ENCODE assay signal across 22 cellular contexts in the genomic region with DNA sequence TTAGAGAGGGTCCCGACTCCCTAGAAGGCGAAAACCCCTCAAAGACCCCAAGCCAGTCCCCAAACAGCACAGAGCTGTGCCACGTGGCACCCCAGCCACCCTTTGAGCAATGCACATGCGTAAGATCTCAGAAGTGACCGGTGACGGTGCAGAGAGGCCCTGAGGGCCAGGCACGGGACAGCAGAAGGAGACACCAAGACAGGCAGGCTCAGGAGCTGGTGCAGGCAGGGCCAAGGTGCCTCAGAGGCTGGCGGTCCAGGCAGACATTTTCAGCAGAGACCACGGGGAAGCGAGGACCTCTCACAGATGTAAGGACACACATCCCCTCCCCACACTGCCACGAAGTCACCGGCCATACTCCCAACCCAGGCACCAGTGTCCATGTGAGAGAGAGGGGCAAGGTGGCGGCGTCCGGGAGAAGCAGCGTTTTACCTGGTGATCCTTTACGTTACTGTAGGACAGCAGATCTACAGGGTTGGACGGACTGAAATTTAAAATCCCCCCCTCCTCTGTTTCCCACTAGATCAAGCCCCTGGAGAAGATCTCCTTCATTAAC. TPM values are rescaled to one million over a fixed set of nuclear protein-coding genes. Genes with fewer than 3 reads are reported as not detected.
DNase-seq lines count a peak whose midpoint lies in the region; ATAC-seq and TF ChIP-seq lines count a peak whose summit lies in the region.
"Had no signal": no experiment of that assay in that cellular context is flagged by ENCODE, and none has a peak within 500 bp of the region (broad histone marks: within the 10 kb centered on the region; RNA-seq: fewer than 3 reads in every experiment).

No MANE protein-coding gene starts in this region.

- H4K8ac ChIP-seq in mesendoderm (ENCODE audit: low read depth, low read length) = no peak overlapping the region

- no peak for TF ChIP-seq POLR2A in HCT116 (IDR thresholded peaks at IDR 0.05; ENCODE audit: borderline replicate concordance, extremely low read depth, insufficient read depth, insufficient read length)
- no peak for TF ChIP-seq POLR2A in suprapubic skin (IDR thresholded peaks at IDR 0.05)

- TF ChIP-seq RAD21 in HCT116 (IDR thresholded peaks at IDR 0.05; ENCODE audit: low read depth) = no peak

- H3K9me3 ChIP-seq in HCT116 (ENCODE audit: control insufficient read depth in 1 of 2, insufficient read depth in 1 of 2, low read depth in 1 of 2, low read length in 2 of 2) (no peaks in the 10 kb centered on the region), ascending aorta (no peaks in the 10 kb centered on the region), suprapubic skin (no peaks in the 10 kb centered on the region)
- H3K9me3 ChIP-seq: A549, MG63, SJCRH30 had no signal

- ATAC-seq in HCT116 = no peak
- ATAC-seq in GM21526 (IDR thresholded peaks at IDR 0.05; ENCODE audit: low FRiP score, unreplicated experiment) = no peak
- ATAC-seq: A549, PC-3 had no signal

- TF ChIP-seq CTCF in HCT116 (IDR thresholded peaks at IDR 0.05 in 2 of 3, conservative IDR thresholded peaks at IDR 0.05 in 1 of 3; ENCODE audit: borderline replicate concordance in 1 of 3, insufficient read depth in 1 of 3, low read depth in 2 of 3, low read length in 2 of 3) (no peak), ascending aorta (IDR thresholded peaks at IDR 0.05) (no peak), suprapubic skin (IDR thresholded peaks at IDR 0.05) (no peak)

- H3K36me3 ChIP-seq in HCT116 (ENCODE audit: control insufficient read depth in 1 of 2, insufficient read depth in 2 of 2, low read length in 2 of 2) (no peaks in the 10 kb centered on the region), ascending aorta (no peaks in the 10 kb centered on the region), mesendoderm (ENCODE audit: control insufficient read depth, insufficient read depth, low read length) (no peaks in the 10 kb centered on the region), suprapubic skin (no peaks in the 10 kb centered on the region)
- H3K36me3 ChIP-seq: MG63, SJCRH30 had no signal

- H3K4me2 ChIP-seq in HCT116 (ENCODE audit: low read length) (peak overlapping the region; percentile 80), mesendoderm (ENCODE audit: low read length) (no peak overlapping the region)
- H3K4me2 ChIP-seq: A549 had no signal

- no peak for TF ChIP-seq EP300 in suprapubic skin (IDR thresholded peaks at IDR 0.05)

- no peak overlapping the region for H2BK15ac ChIP-seq in mesendoderm (replicated peaks; ENCODE audit: low read depth)

- RAD21 ChIA-PET in HCT116 (lab: Charles Lee; ENCODE audit: low non-redundant PET in 1 of 2, low total read pairs in 2 of 2, uncharacterized antibody in 2 of 2, unreplicated experiment in 2 of 2) = no interaction called here

- H4K20me1 ChIP-seq in HCT116 (ENCODE audit: insufficient read depth) = no peaks in the 10 kb centered on the region

- H3K23ac ChIP-seq in mesendoderm (ENCODE audit: low read length) = peak overlapping the region; percentile 67

- H3K79me2 ChIP-seq in HCT116 (ENCODE audit: insufficient read depth, low read length) (peaks cover 16% of the 10 kb centered on the region), mesendoderm (ENCODE audit: control insufficient read depth, insufficient read depth, low read length) (peaks cover 22% of the 10 kb centered on the region)

- H3K56ac ChIP-seq in mesendoderm (ENCODE audit: low read length) = peak overlapping the region; percentile 97

- H2AFZ ChIP-seq in HCT116 (ENCODE audit: low read depth, low read length, poor library complexity, severe bottlenecking) = no peak overlapping the region

- no CpG with 5 or more reads among the region's 18 CpGs for WGBS in mesendoderm (ENCODE audit: extremely low coverage, insufficient coverage, low lambda C conversion rate)
- WGBS in suprapubic skin = 86% methylated on average over 15 of the region's 18 CpGs

- POLR2A ChIA-PET in HCT116 (lab: Charles Lee) = interaction anchor here (0.8 to 1.1 kb wide), 3 partner anchors 8 to 85 kb away, joined by 3 to 4 read pairs (median 3); no protein-coding TSS in a partner anchor

- H2BK120ac ChIP-seq in mesendoderm (ENCODE audit: low read depth, low read length) = peak overlapping the region; percentile 7

- H3K27me3 ChIP-seq in HCT116 (ENCODE audit: insufficient read depth, low read length) (no peaks in the 10 kb centered on the region), ascending aorta (no peaks in the 10 kb centered on the region), mesendoderm (ENCODE audit: insufficient read depth, low read length, poor library complexity) (no peaks in the 10 kb centered on the region), suprapubic skin (no peaks in the 10 kb centered on the region)
- H3K27me3 ChIP-seq: MG63, SJCRH30 had no signal

- no peaks in the 10 kb centered on the region for H3K9me2 ChIP-seq in HCT116 (ENCODE audit: insufficient read depth)

- H3K79me1 ChIP-seq in mesendoderm (ENCODE audit: low read length) = peaks cover 3% of the 10 kb centered on the region

- H3K9ac ChIP-seq in HCT116 (ENCODE audit: low read length) (peak overlapping the region; percentile 69; the same call in 1 of the 2 replicates), mesendoderm (ENCODE audit: low read length) (peak overlapping the region; percentile 43)

- H3K27ac ChIP-seq in HCT116 (ENCODE audit: low read depth, low read length) = peak overlapping the region; percentile 98
- H3K27ac ChIP-seq in ascending aorta = peak overlapping the region; percentile 79 to 90
- H3K27ac ChIP-seq in mesendoderm (ENCODE audit: low read depth, low read length) = no peak overlapping the region
- H3K27ac ChIP-seq in suprapubic skin = no peak overlapping the region
- no peak overlapping the region for H3K27ac ChIP-seq in caudate nucleus (ENCODE audit: low read depth, low read length)
- H3K27ac ChIP-seq: SJCRH30 had no signal

- H3K4me1 ChIP-seq in HCT116 (ENCODE audit: control insufficient read depth in 1 of 2, insufficient read depth in 2 of 2, low read length in 2 of 2) = peaks cover 13 to 33% of the 10 kb centered on the region in 2 experiments; a peak in 3 of 4 replicates
- H3K4me1 ChIP-seq in ascending aorta = peaks cover 15 to 38% of the 10 kb centered on the region in 2 donors
- peaks cover 23% of the 10 kb centered on the region for H3K4me1 ChIP-seq in mesendoderm (ENCODE audit: control insufficient read depth, low read depth, low read length)
- peaks cover 29% of the 10 kb centered on the region for H3K4me1 ChIP-seq in suprapubic skin

- H3K18ac ChIP-seq in mesendoderm (ENCODE audit: low read length) = peak overlapping the region; percentile 87

- H3K4ac ChIP-seq in mesendoderm (ENCODE audit: low read depth, low read length) = peak overlapping the region; percentile 96

- intact Hi-C loops in HCT116 (cut with micrococcal nuclease) (no loop called here), ascending aorta (cut with DNase I) (loop anchor here (5.0 kb wide), 1 partner anchor 40 kb away; no protein-coding TSS in a partner anchor)

- peak overlapping the region; percentile 68 to 85; a peak in 3 of 4 replicates for H3K4me3 ChIP-seq in HCT116 (replicated peaks in 1 of 2; ENCODE audit: low read depth in 1 of 2, low read length in 2 of 2)
- H3K4me3 ChIP-seq in ascending aorta = no peak overlapping the region
- no peak overlapping the region for H3K4me3 ChIP-seq in mesendoderm (ENCODE audit: low read length)
- H3K4me3 ChIP-seq in suprapubic skin = no peak overlapping the region
- H3K4me3 ChIP-seq: A549, MG63, SJCRH30 had no signal

- DNase-seq in HCT116 (ENCODE audit: low read depth, low spot score) (no peak), ascending aorta (ENCODE audit: low spot score in 2 of 2) (no peak), mesendoderm (no peak), suprapubic skin (ENCODE audit: low spot score in 2 of 2) (peak; percentile 58 to 73), caudate nucleus (lab: John Stamatoyannopoulos, UW) (no peak), NCI-H1694 (lab: John Stamatoyannopoulos, UW) (no peak)
- no peak for DNase-seq in activated CD8-positive, alpha-beta memory T cell treated with anti-CD3 and anti-CD28 coated beads for 24 hours
- DNase-seq: DMS79, GOT3, Karpas-422, MG63, NCI-H1048, NCI-H1436, NCI-H2029, NCI-H2171, NCI-H526, PC-3, SJCRH30 had no signal

- CTCF ChIA-PET in HCT116 (lab: Charles Lee) = no interaction called here

- no peak overlapping the region for H4K5ac ChIP-seq in mesendoderm (ENCODE audit: low read length)

- H2BK5ac ChIP-seq in mesendoderm (ENCODE audit: low read length) = peak overlapping the region; percentile 94

- no TSS peak for BruUV-seq in HCT116 (replicated peaks; lab: Mats Ljungman, UMichigan)

- H2AK5ac ChIP-seq in mesendoderm (ENCODE audit: low read length) = peak overlapping the region; percentile 99

TF ChIP-seq in HCT116, 20 proteins besides CTCF, POLR2A, EP300 and RAD21 (continues in another document):
- TF ChIP-seq CEBPB (IDR thresholded peaks at IDR 0.05; ENCODE audit: low read depth) = no peak
- TF ChIP-seq ELF1 (IDR thresholded peaks at IDR 0.05; ENCODE audit: borderline replicate concordance, low read depth) = no peak
- no peak for TF ChIP-seq TCF7L2 (IDR thresholded peaks at IDR 0.05; ENCODE audit: borderline replicate concordance, extremely low read depth, insufficient read depth, insufficient read length)
- no peak for TF ChIP-seq SRF (IDR thresholded peaks at IDR 0.05; ENCODE audit: low read depth)
- no peak for TF ChIP-seq EGR1 (IDR thresholded peaks at IDR 0.05; ENCODE audit: low read depth)
- TF ChIP-seq ZFX (IDR thresholded peaks at IDR 0.05) = no peak
- TF ChIP-seq ZNF274 (IDR thresholded peaks at IDR 0.05; ENCODE audit: low read depth, low read length) = no peak
- TF ChIP-seq, protein P1, sequence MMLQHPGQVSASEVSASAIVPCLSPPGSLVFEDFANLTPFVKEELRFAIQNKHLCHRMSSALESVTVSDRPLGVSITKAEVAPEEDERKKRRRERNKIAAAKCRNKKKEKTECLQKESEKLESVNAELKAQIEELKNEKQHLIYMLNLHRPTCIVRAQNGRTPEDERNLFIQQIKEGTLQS (IDR thresholded peaks at IDR 0.05) = no peak
- TF ChIP-seq JUND (IDR thresholded peaks at IDR 0.05) = no peak
- TF ChIP-seq, protein P2, sequence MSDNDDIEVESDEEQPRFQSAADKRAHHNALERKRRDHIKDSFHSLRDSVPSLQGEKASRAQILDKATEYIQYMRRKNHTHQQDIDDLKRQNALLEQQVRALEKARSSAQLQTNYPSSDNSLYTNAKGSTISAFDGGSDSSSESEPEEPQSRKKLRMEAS (IDR thresholded peaks at IDR 0.05) = no peak

RNA-seq across cellular contexts. Expression of a gene that starts 2.0 kb away (rescaled TPM):
- total RNA-seq in HCT116 (2021; ENCODE audit: unreplicated experiment) (41.8 TPM), ascending aorta (0.32 TPM), suprapubic skin (1 to 10 TPM; 3.3 to 8.5 (median 6.0) TPM)
- 28.8 and 31.5 TPM in 2 replicates for polyA plus RNA-seq in HCT116 (2012)
- 111 TPM for polyA plus RNA-seq in mesendoderm (2013, experiment 1 of 2)
- polyA plus RNA-seq in mesendoderm (2013, experiment 2 of 2) = 108 TPM
- polyA plus RNA-seq: IgD-negative memory B cell had no signal

RNA-seq across cellular contexts. Expression of a gene that starts 26.1 kb away (rescaled TPM):
- total RNA-seq in HCT116 (2021; ENCODE audit: unreplicated experiment) (not detected), ascending aorta (not detected), suprapubic skin (not detected)
- polyA plus RNA-seq in HCT116 (2012) = not detected in 2 replicates
- polyA plus RNA-seq in mesendoderm (2013, experiment 1 of 2) = not detected
- polyA plus RNA-seq in mesendoderm (2013, experiment 2 of 2) = not detected
- total RNA-seq: PC-3, SJCRH30 had no signal
- polyA plus RNA-seq: A549, BJ, IgD-negative memory B cell had no signal

RNA-seq across cellular contexts. Expression of a gene that starts 34.9 kb away (rescaled TPM):
- total RNA-seq in HCT116 (2021; ENCODE audit: unreplicated experiment) = 76.9 TPM
- polyA plus RNA-seq in HCT116 (2012) = 55.4 and 60.6 TPM in 2 replicates
- 133 TPM for total RNA-seq in ascending aorta
- polyA plus RNA-seq in mesendoderm (2013, experiment 1 of 2) = 86.5 TPM
- 91.0 TPM for polyA plus RNA-seq in mesendoderm (2013, experiment 2 of 2)
- 100 to 1,000 TPM; 100 to 150 (median 109) TPM for total RNA-seq in suprapubic skin

Comparison
In these comparisons a context has a peak if more than half of its experiments do, and no peak if none do; other contexts are left out.
1. DNase-seq: peak in suprapubic skin (2 of 2); none in HCT116 (single experiment), ascending aorta (0 of 2), mesendoderm (single experiment), caudate nucleus (0 of 61), NCI-H1694 (single experiment) and activated CD8-positive, alpha-beta memory T cell treated with anti-CD3 and anti-CD28 coated beads for 24 hours (single experiment).
2. H3K27ac ChIP-seq: peak in HCT116 (single experiment) and ascending aorta (2 of 2); none in mesendoderm (single experiment), suprapubic skin (single experiment) and caudate nucleus (single experiment).
3. H3K4me3 ChIP-seq: peak in HCT116 (2 of 2); none in ascending aorta (0 of 2), mesendoderm (single experiment) and suprapubic skin (single experiment).